1 cellular context compared by ENCODE assay signal in the genomic region with DNA sequence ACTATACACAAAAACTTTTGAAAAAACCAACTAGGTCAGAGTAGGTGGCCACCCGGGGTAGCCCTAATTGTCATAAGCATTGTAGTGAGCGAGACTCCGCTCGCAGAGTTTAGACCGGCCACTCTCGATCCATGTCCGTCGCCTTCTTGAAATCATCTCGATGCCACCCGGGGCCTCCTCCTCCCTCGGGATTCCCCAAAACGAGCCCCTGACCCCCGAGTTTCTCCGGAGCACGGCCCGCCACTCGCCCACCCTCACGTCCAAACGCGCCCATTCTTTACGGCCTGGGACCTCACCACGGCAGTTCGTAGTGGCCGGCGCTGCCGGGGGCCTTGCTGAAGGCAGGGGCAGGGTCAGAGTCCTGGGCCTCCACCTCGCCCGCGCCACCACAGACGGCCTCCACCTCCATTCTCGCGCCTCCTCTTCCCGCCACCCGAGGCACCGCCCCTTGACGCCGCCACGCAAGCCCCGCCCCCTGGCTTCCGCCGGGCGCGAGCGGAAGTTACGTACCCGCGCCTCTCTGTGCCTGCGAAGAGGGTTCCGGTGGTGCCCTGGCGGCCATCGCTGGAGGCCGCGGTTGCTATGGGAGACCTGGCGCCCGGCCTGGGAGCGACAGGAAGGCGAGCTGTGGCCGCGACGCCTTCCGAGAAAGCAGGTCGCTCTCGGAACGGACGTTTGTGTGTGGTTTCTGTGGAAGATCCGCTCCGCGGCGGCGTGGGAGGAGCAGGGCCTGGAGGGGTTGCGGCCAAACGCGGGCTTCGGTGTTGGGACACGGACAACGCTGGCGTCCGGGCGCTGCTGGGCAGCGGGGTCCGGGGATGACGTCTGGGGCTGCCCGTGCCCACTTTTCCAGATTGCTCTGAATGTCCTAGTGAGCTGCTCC.
A peak's percentile ranks its signal among the peaks of the same experiment; 100 is the strongest.
TF ChIP-seq lines count a peak whose summit lies in the region.

A gene (minus strand): TSS at position 425 of the 883 bp plus-strand sequence. CDS start 16 bp downstream, at position 409.

TF ChIP-seq in HEK293, 187 proteins besides CTCF, POLR2A, EP300 and RAD21 (continued from another document and continues in another):
- TF ChIP-seq, protein P1, sequence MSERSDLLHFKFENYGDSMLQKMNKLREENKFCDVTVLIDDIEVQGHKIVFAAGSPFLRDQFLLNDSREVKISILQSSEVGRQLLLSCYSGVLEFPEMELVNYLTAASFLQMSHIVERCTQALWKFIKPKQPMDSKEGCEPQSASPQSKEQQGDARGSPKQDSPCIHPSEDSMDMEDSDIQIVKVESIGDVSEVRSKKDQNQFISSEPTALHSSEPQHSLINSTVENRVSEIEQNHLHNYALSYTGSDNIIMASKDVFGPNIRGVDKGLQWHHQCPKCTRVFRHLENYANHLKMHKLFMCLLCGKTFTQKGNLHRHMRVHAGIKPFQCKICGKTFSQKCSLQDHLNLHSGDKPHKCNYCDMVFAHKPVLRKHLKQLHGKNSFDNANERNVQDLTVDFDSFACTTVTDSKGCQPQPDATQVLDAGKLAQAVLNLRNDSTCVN (tag by site-specific recombination; optimal IDR thresholded peaks at IDR 0.05), result peak; percentile 96
- TF ChIP-seq SCRT2 (tag by site-specific recombination; IDR thresholded peaks at IDR 0.05) (no peak), ZNF837 (tag by site-specific recombination; IDR thresholded peaks at IDR 0.05) (no peak), ZNF138 (tag by site-specific recombination; IDR thresholded peaks at IDR 0.05; ENCODE audit: borderline replicate concordance) (no peak), ZNF354C (tag by site-specific recombination; IDR thresholded peaks at IDR 0.05; ENCODE audit: borderline replicate concordance, low read depth) (no peak), ZNF433 (tag by site-specific recombination; IDR thresholded peaks at IDR 0.05; ENCODE audit: low read depth) (no peak), ZNF776 (tag by site-specific recombination; IDR thresholded peaks at IDR 0.05; ENCODE audit: borderline replicate concordance) (no peak), ZNF223 (tag by site-specific recombination; IDR thresholded peaks at IDR 0.05) (peak; percentile 98), ZNF654 (tag by site-specific recombination; IDR thresholded peaks at IDR 0.05; ENCODE audit: low read depth) (no peak), ZNF626 (tag by site-specific recombination; IDR thresholded peaks at IDR 0.05) (no peak), EGR2 (tag by site-specific recombination; IDR thresholded peaks at IDR 0.05; ENCODE audit: low read depth) (peak; percentile 48; the same call in 1 of the 2 replicates), ZNF555 (tag by site-specific recombination; conservative IDR thresholded peaks at IDR 0.05) (no peak), TRIM28 (IDR thresholded peaks at IDR 0.05; ENCODE audit: borderline replicate concordance, low read length) (no peak), HOXA7 (CRISPR knock-in tag; IDR thresholded peaks at IDR 0.05; ENCODE audit: borderline replicate concordance) (no peak), ZNF629 (tag by site-specific recombination; IDR thresholded peaks at IDR 0.05) (peak; percentile 79), ZNF785 (tag by site-specific recombination; IDR thresholded peaks at IDR 0.05) (no peak), KLF7 (tag by site-specific recombination; IDR thresholded peaks at IDR 0.05; ENCODE audit: borderline replicate concordance) (peak; percentile 73; the same call in 1 of the 2 replicates), ZSCAN23 (tag by site-specific recombination; IDR thresholded peaks at IDR 0.05) (no peak), ZNF366 (tag by site-specific recombination; conservative IDR thresholded peaks at IDR 0.05) (peak; percentile 48), KLF1 (tag by site-specific recombination; IDR thresholded peaks at IDR 0.05) (peak; percentile 68), ZNF426 (tag by site-specific recombination; IDR thresholded peaks at IDR 0.05) (no peak), ZNF169 (tag by site-specific recombination; IDR thresholded peaks at IDR 0.05) (no peak), ZNF529 (tag by site-specific recombination; IDR thresholded peaks at IDR 0.05; ENCODE audit: insufficient replicate concordance) (no peak), ZNF112 (tag by site-specific recombination; IDR thresholded peaks at IDR 0.05) (no peak), ZNF510 (tag by site-specific recombination; IDR thresholded peaks at IDR 0.05; ENCODE audit: insufficient replicate concordance) (no peak), ZNF501 (tag by site-specific recombination; IDR thresholded peaks at IDR 0.05) (peak; percentile 71), ZNF391 (tag by site-specific recombination; IDR thresholded peaks at IDR 0.05; ENCODE audit: borderline replicate concordance, low read depth) (peak; percentile 74; the same call in 1 of the 2 replicates), GLIS1 (tag by site-specific recombination; IDR thresholded peaks at IDR 0.05) (peak; percentile 85), ZNF768 (tag by site-specific recombination; IDR thresholded peaks at IDR 0.05) (no peak), ZNF585B (tag by site-specific recombination; IDR thresholded peaks at IDR 0.05) (no peak)
- TF ChIP-seq, protein P2, sequence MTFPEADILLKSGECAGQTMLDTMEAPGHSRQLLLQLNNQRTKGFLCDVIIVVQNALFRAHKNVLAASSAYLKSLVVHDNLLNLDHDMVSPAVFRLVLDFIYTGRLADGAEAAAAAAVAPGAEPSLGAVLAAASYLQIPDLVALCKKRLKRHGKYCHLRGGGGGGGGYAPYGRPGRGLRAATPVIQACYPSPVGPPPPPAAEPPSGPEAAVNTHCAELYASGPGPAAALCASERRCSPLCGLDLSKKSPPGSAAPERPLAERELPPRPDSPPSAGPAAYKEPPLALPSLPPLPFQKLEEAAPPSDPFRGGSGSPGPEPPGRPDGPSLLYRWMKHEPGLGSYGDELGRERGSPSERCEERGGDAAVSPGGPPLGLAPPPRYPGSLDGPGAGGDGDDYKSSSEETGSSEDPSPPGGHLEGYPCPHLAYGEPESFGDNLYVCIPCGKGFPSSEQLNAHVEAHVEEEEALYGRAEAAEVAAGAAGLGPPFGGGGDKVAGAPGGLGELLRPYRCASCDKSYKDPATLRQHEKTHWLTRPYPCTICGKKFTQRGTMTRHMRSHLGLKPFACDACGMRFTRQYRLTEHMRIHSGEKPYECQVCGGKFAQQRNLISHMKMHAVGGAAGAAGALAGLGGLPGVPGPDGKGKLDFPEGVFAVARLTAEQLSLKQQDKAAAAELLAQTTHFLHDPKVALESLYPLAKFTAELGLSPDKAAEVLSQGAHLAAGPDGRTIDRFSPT (tag by site-specific recombination; IDR thresholded peaks at IDR 0.05), result peak; percentile 91
- TF ChIP-seq, protein P3, sequence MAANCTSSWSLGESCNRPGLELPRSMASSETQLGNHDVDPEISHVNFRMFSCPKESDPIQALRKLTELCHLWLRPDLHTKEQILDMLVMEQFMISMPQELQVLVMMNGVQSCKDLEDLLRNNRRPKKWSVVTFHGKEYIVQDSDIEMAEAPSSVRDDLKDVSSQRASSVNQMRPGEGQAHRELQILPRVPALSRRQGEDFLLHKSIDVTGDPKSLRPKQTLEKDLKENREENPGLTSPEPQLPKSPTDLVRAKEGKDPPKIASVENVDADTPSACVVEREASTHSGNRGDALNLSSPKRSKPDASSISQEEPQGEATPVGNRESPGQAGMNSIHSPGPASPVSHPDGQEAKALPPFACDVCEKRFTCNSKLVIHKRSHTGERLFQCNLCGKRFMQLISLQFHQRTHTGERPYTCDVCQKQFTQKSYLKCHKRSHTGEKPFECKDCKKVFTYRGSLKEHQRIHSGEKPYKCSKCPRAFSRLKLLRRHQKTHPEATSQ (tag by site-specific recombination; IDR thresholded peaks at IDR 0.05), result peak; percentile 17; the same call in 1 of the 2 replicates
- TF ChIP-seq, protein P4, sequence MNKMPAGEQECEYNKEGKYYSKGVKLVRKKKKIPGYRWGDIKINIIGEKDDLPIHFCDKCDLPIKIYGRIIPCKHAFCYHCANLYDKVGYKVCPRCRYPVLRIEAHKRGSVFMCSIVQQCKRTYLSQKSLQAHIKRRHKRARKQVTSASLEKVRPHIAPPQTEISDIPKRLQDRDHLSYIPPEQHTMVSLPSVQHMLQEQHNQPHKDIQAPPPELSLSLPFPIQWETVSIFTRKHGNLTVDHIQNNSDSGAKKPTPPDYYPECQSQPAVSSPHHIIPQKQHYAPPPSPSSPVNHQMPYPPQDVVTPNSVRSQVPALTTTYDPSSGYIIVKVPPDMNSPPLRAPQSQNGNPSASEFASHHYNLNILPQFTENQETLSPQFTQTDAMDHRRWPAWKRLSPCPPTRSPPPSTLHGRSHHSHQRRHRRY (tag by site-specific recombination; IDR thresholded peaks at IDR 0.05), result no peak
- TF ChIP-seq, protein P5, sequence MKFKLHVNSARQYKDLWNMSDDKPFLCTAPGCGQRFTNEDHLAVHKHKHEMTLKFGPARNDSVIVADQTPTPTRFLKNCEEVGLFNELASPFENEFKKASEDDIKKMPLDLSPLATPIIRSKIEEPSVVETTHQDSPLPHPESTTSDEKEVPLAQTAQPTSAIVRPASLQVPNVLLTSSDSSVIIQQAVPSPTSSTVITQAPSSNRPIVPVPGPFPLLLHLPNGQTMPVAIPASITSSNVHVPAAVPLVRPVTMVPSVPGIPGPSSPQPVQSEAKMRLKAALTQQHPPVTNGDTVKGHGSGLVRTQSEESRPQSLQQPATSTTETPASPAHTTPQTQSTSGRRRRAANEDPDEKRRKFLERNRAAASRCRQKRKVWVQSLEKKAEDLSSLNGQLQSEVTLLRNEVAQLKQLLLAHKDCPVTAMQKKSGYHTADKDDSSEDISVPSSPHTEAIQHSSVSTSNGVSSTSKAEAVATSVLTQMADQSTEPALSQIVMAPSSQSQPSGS (tag by site-specific recombination; IDR thresholded peaks at IDR 0.05; ENCODE audit: low read depth), result no peak
- TF ChIP-seq, protein P6, sequence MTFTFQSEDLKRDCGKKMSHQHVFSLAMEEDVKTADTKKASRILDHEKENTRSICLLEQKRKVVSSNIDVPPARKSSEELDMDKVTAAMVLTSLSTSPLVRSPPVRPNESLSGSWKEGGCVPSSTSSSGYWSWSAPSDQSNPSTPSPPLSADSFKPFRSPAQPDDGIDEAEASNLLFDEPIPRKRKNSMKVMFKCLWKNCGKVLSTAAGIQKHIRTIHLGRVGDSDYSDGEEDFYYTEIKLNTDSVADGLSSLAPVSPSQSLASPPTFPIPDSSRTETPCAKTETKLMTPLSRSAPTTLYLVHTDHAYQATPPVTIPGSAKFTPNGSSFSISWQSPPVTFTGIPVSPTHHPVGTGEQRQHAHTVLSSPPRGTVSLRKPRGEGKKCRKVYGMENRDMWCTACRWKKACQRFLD (tag by site-specific recombination; IDR thresholded peaks at IDR 0.05), result no peak
- TF ChIP-seq, protein P7, sequence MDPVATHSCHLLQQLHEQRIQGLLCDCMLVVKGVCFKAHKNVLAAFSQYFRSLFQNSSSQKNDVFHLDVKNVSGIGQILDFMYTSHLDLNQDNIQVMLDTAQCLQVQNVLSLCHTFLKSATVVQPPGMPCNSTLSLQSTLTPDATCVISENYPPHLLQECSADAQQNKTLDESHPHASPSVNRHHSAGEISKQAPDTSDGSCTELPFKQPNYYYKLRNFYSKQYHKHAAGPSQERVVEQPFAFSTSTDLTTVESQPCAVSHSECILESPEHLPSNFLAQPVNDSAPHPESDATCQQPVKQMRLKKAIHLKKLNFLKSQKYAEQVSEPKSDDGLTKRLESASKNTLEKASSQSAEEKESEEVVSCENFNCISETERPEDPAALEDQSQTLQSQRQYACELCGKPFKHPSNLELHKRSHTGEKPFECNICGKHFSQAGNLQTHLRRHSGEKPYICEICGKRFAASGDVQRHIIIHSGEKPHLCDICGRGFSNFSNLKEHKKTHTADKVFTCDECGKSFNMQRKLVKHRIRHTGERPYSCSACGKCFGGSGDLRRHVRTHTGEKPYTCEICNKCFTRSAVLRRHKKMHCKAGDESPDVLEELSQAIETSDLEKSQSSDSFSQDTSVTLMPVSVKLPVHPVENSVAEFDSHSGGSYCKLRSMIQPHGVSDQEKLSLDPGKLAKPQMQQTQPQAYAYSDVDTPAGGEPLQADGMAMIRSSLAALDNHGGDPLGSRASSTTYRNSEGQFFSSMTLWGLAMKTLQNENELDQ (tag by site-specific recombination; IDR thresholded peaks at IDR 0.05; ENCODE audit: low read depth), result no peak
- TF ChIP-seq, protein P8, sequence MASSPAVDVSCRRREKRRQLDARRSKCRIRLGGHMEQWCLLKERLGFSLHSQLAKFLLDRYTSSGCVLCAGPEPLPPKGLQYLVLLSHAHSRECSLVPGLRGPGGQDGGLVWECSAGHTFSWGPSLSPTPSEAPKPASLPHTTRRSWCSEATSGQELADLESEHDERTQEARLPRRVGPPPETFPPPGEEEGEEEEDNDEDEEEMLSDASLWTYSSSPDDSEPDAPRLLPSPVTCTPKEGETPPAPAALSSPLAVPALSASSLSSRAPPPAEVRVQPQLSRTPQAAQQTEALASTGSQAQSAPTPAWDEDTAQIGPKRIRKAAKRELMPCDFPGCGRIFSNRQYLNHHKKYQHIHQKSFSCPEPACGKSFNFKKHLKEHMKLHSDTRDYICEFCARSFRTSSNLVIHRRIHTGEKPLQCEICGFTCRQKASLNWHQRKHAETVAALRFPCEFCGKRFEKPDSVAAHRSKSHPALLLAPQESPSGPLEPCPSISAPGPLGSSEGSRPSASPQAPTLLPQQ (tag by site-specific recombination; IDR thresholded peaks at IDR 0.05), result peak; percentile 56; the same call in 1 of the 2 replicates
- TF ChIP-seq, protein P9, sequence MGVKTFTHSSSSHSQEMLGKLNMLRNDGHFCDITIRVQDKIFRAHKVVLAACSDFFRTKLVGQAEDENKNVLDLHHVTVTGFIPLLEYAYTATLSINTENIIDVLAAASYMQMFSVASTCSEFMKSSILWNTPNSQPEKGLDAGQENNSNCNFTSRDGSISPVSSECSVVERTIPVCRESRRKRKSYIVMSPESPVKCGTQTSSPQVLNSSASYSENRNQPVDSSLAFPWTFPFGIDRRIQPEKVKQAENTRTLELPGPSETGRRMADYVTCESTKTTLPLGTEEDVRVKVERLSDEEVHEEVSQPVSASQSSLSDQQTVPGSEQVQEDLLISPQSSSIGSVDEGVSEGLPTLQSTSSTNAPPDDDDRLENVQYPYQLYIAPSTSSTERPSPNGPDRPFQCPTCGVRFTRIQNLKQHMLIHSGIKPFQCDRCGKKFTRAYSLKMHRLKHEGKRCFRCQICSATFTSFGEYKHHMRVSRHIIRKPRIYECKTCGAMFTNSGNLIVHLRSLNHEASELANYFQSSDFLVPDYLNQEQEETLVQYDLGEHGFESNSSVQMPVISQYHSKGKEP (tag by site-specific recombination; IDR thresholded peaks at IDR 0.05), result no peak
- TF ChIP-seq, protein P10, sequence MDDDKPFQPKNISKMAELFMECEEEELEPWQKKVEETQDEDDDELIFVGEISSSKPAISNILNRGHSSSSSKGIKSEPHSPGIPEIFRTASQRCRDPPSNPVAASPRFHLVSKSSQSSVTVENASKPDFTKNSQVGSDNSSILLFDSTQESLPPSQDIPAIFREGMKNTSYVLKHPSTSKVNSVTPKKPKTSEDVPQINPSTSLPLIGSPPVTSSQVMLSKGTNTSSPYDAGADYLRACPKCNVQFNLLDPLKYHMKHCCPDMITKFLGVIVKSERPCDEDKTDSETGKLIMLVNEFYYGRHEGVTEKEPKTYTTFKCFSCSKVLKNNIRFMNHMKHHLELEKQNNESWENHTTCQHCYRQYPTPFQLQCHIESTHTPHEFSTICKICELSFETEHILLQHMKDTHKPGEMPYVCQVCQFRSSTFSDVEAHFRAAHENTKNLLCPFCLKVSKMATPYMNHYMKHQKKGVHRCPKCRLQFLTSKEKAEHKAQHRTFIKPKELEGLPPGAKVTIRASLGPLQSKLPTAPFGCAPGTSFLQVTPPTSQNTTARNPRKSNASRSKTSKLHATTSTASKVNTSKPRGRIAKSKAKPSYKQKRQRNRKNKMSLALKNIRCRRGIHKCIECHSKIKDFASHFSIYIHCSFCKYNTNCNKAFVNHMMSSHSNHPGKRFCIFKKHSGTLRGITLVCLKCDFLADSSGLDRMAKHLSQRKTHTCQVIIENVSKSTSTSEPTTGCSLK (tag by site-specific recombination; IDR thresholded peaks at IDR 0.05), result no peak
